ENCODE assay signal across 11 cellular contexts in genomic region chr10:103856497-103857175, GRCh38. TPM values are rescaled to one million over a fixed set of nuclear protein-coding genes. Genes with fewer than 3 reads are reported as not detected.
DNase-seq lines count a peak whose midpoint lies in the region; ATAC-seq and TF ChIP-seq lines count a peak whose summit lies in the region.
"Had no signal": no experiment of that assay in that cellular context is flagged by ENCODE, and none has a peak within 500 bp of the region (broad histone marks: within the 10 kb centered on the region; RNA-seq: fewer than 3 reads in every experiment).

No MANE protein-coding gene starts in this region.

- H3K36me3 Mint-ChIP-seq in CD4-positive, alpha-beta T cell (ENCODE audit: low read depth), result no peaks in the 10 kb centered on the region
- H3K36me3 Mint-ChIP-seq in brain, result no peaks in the 10 kb centered on the region

- H3K9ac ChIP-seq in HUES48 (ENCODE audit: low read depth, low read length) (no peak overlapping the region), muscle layer of colon (ENCODE audit: low read length) (no peak overlapping the region)

- H3K27ac Mint-ChIP-seq in CD4-positive, alpha-beta T cell, result no peak overlapping the region
- peak overlapping the region; percentile 73 to 92 (median 78) for H3K27ac Mint-ChIP-seq in brain

- no peak for DNase-seq in CD4-positive, alpha-beta T cell
- DNase-seq in left lung, result no peak
- DNase-seq: activated CD4-positive, alpha-beta T cell treated with anti-CD3 and anti-CD28 coated beads for 4 hours; hippocampal formation; OCI-M1 had no signal

- no peak for TF ChIP-seq CTCF in CD4-positive, alpha-beta T cell (IDR thresholded peaks at IDR 0.05)
- TF ChIP-seq CTCF in brain (conservative IDR thresholded peaks at IDR 0.05) (no peak), left lung (IDR thresholded peaks at IDR 0.05) (no peak)

- peaks cover 21% of the 10 kb centered on the region for H3K27me3 ChIP-seq in CD4-positive, alpha-beta T cell (ENCODE audit: control insufficient read depth, insufficient read depth, low read length)
- H3K27me3 ChIP-seq in HUES48 (ENCODE audit: control insufficient read depth, insufficient read depth, low read length), result peaks cover 45% of the 10 kb centered on the region
- no peaks in the 10 kb centered on the region for H3K27me3 ChIP-seq in muscle layer of colon (ENCODE audit: control insufficient read depth in 1 of 2, insufficient read depth in 2 of 2, low read length in 2 of 2)
- peaks cover 0 to 34% of the 10 kb centered on the region in 2 donors for H3K27me3 ChIP-seq in left lung

- no peaks in the 10 kb centered on the region for H3K36me3 ChIP-seq in HUES48 (ENCODE audit: control insufficient read depth, insufficient read depth, low read length)
- H3K36me3 ChIP-seq in muscle layer of colon (ENCODE audit: insufficient read depth, low read length), result no peaks in the 10 kb centered on the region
- no peaks in the 10 kb centered on the region for H3K36me3 ChIP-seq in left lung

- H3K9me3 ChIP-seq in CD4-positive, alpha-beta T cell (ENCODE audit: control insufficient read depth, low read length), result no peaks in the 10 kb centered on the region
- H3K9me3 ChIP-seq in HUES48 (ENCODE audit: control insufficient read depth, insufficient read depth, low read length) (no peaks in the 10 kb centered on the region), muscle layer of colon (ENCODE audit: low read length) (no peaks in the 10 kb centered on the region), left lung (no peaks in the 10 kb centered on the region)

- no peaks in the 10 kb centered on the region for H3K9me3 Mint-ChIP-seq in CD4-positive, alpha-beta T cell
- peaks cover 0 to 8% (median 0%) of the 10 kb centered on the region in 5 experiments for H3K9me3 Mint-ChIP-seq in brain

- peaks cover 48% of the 10 kb centered on the region for H3K27me3 Mint-ChIP-seq in CD4-positive, alpha-beta T cell
- peaks cover 7% of the 10 kb centered on the region for H3K27me3 Mint-ChIP-seq in brain

- H3K4me3 Mint-ChIP-seq in CD4-positive, alpha-beta T cell, result peak overlapping the region; percentile 78
- H3K4me3 Mint-ChIP-seq in brain, result peak overlapping the region; percentile 85 to 87 (median 86)

- POLR2A ChIA-PET in CD4-positive, alpha-beta T cell (lab: Charles Lee), result interaction anchor here (1.0 kb wide), 1 partner anchor 144 kb away, joined by 3 read pairs; no protein-coding TSS in a partner anchor

- intact Hi-C loops in CD4-positive, alpha-beta T cell (cut with DNase I, micrococcal nuclease), result no loop called here
- intact Hi-C loops in left lung (cut with DNase I), result loop anchor here in 1 of 2 donors (2.0 kb wide), 1 partner anchor 144 kb away; no protein-coding TSS in a partner anchor

- peaks cover 10% of the 10 kb centered on the region for H3K4me1 ChIP-seq in HUES48 (ENCODE audit: control insufficient read depth, insufficient read depth, low read length)
- H3K4me1 ChIP-seq in muscle layer of colon (ENCODE audit: insufficient read depth, low read length), result peaks cover 41% of the 10 kb centered on the region
- H3K4me1 ChIP-seq in left lung, result peaks cover 27 to 45% of the 10 kb centered on the region in 2 donors

- H3K4me3 ChIP-seq in HUES48 (ENCODE audit: low read depth, low read length), result peak overlapping the region; percentile 76
- no peak overlapping the region for H3K4me3 ChIP-seq in muscle layer of colon (ENCODE audit: low read depth in 1 of 2, low read length in 2 of 2)
- no peak overlapping the region for H3K4me3 ChIP-seq in left lung

- H3K4me1 Mint-ChIP-seq in CD4-positive, alpha-beta T cell (ENCODE audit: low read depth), result peaks cover 18% of the 10 kb centered on the region
- H3K4me1 Mint-ChIP-seq in brain, result peaks cover 61% of the 10 kb centered on the region

- CTCF ChIA-PET in CD4-positive, alpha-beta T cell (lab: Charles Lee), result interaction anchor here (1.6 kb wide), 1 partner anchor 144 kb away, joined by 6 read pairs; no protein-coding TSS in a partner anchor

- no peak for ATAC-seq in CD4-positive, alpha-beta T cell (ENCODE audit: poor library complexity)
- ATAC-seq in GM18870 (IDR thresholded peaks at IDR 0.05; ENCODE audit: unreplicated experiment) (no peak), HG03439 (IDR thresholded peaks at IDR 0.05; ENCODE audit: unreplicated experiment) (no peak), HG02885 (IDR thresholded peaks at IDR 0.05; ENCODE audit: poor library complexity, unreplicated experiment) (no peak), left lung (no peak)

- H3K27ac ChIP-seq in CD4-positive, alpha-beta T cell (ENCODE audit: low read depth, low read length), result no peak overlapping the region
- H3K27ac ChIP-seq in HUES48 (ENCODE audit: low read depth, low read length), result no peak overlapping the region
- peak overlapping the region; percentile 45 for H3K27ac ChIP-seq in muscle layer of colon (ENCODE audit: low read depth, low read length)
- no peak overlapping the region for H3K27ac ChIP-seq in left lung

RNA-seq across cellular contexts. Expression of gene SH3PXD2A, which starts 1.3 kb away (rescaled TPM):
- total RNA-seq in CD4-positive, alpha-beta T cell, result 1 to 10 TPM; 6.9 to 7.0 TPM
- polyA plus RNA-seq in brain (ENCODE audit: insufficient read depth, low read depth, low replicate concordance), result 43.1 TPM
- total RNA-seq in left lung, result 10 to 100 TPM; 44.8 to 90.7 TPM

Comparison
In these comparisons a context has a peak if more than half of its experiments do, and no peak if none do; other contexts are left out.
1. RNA of gene SH3PXD2A, which starts 1.3 kb away (total RNA-seq): 44.8 to 90.7 TPM in left lung; 6.9 to 7.0 TPM in CD4-positive, alpha-beta T cell; every median in the first group is over 4 times any median in the second.